ENCODE assay signal across 13 cellular contexts in the genomic region with DNA sequence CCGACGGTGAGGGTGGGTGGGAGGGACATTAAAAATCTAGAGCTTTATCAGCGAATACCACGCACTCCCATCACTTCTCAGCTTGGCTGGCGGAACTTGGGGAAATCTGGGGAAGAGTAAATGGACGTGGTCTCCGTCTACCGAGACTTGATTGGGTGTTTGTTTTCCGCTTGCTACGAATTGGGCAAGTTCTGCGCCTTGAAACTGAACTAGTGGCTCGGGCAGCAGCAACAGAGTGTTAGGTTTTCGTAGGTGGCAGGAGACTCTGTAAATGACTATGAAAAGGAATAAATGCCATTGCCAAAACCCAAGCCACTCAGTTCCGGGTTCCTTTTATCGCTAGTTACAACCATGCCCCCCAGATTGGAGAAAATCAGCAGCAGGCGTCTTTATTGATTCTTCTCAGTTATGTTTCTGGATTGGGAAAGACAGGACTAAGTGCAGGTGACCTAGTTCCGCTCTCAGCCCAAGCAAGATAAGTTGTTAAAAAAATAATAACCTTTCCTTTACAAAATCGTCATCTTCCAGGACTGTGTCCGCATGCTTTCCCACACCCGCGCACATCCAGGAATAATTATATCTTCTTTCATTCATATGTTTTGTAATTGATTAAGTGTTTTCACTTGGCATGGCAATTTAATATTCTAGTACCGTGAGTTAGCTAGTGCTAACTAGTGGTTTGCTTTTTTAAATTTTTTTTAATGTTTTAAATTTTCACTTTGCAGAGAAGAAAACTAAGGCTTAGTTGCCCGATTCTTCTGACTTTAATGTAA. TPM values are rescaled to one million over a fixed set of nuclear protein-coding genes. Genes with fewer than 3 reads are reported as not detected.
DNase-seq lines count a peak whose midpoint lies in the region; ATAC-seq and TF ChIP-seq lines count a peak whose summit lies in the region.
"Had no signal": no experiment of that assay in that cellular context is flagged by ENCODE, and none has a peak within 500 bp of the region (broad histone marks: within the 10 kb centered on the region; RNA-seq: fewer than 3 reads in every experiment).

No MANE protein-coding gene starts in this region.

- TF ChIP-seq CTCF in neural progenitor cell (IDR thresholded peaks at IDR 0.05): no peak
- no peak for TF ChIP-seq CTCF in mammary epithelial cell (conservative IDR thresholded peaks at IDR 0.05 in 1 of 2, IDR thresholded peaks at IDR 0.05 in 1 of 2; ENCODE audit: extremely low read depth in 1 of 2, insufficient read depth in 1 of 2, low read depth in 1 of 2, low read length in 2 of 2)

- H2AFZ ChIP-seq in neural progenitor cell (replicated peaks) (no peak overlapping the region), mammary epithelial cell (ENCODE audit: low read depth, low read length) (no peak overlapping the region)

- H3K27me3 Mint-ChIP-seq in activated CD4-positive, alpha-beta T cell treated with anti-CD3 and anti-CD28 coated beads for 36 hours: peaks cover 78% of the 10 kb centered on the region
- peaks cover 82 to 93% of the 10 kb centered on the region in 2 donors for H3K27me3 Mint-ChIP-seq in effector memory CD8-positive, alpha-beta T cell
- H3K27me3 Mint-ChIP-seq in neural progenitor cell (ENCODE audit: insufficient read depth, low read depth): peaks cover 74% of the 10 kb centered on the region

- no peaks in the 10 kb centered on the region for H3K36me3 Mint-ChIP-seq in activated CD4-positive, alpha-beta T cell treated with anti-CD3 and anti-CD28 coated beads for 36 hours (ENCODE audit: low read depth)
- H3K36me3 Mint-ChIP-seq in effector memory CD8-positive, alpha-beta T cell (ENCODE audit: insufficient read depth): peaks cover 27% of the 10 kb centered on the region
- no peaks in the 10 kb centered on the region for H3K36me3 Mint-ChIP-seq in neural progenitor cell

- peaks cover 55% of the 10 kb centered on the region for H3F3A ChIP-seq in neural progenitor cell (ENCODE audit: low read depth)

- POLR2A ChIA-PET in activated CD4-positive, alpha-beta T cell treated with anti-CD3 and anti-CD28 coated beads for 36 hours (lab: Charles Lee): no interaction called here

- H3K9ac ChIP-seq in HUES64 (ENCODE audit: low read depth, low read length): no peak overlapping the region
- H3K9ac ChIP-seq in neural progenitor cell: no peak overlapping the region
- no peak overlapping the region for H3K9ac ChIP-seq in mammary epithelial cell (ENCODE audit: insufficient read depth, low read length)

- whole genome bisulfite sequencing in HUES64: 4% methylated on average over 14 of the region's 23 CpGs
- WGBS in mammary epithelial cell (ENCODE audit: low coverage, missing lambda C conversion rate): 22% methylated on average over 15 of the region's 23 CpGs

- DNase-seq in activated CD4-positive, alpha-beta T cell treated with anti-CD3 and anti-CD28 coated beads for 36 hours: peak; percentile 39
- no peak for DNase-seq in activated CD4-positive, alpha-beta T cell treated with anti-CD3 and anti-CD28 coated beads for 4 hours
- DNase-seq in effector memory CD8-positive, alpha-beta T cell: no peak
- no peak for DNase-seq in neural progenitor cell (ENCODE audit: low spot score)
- DNase-seq in NCI-H446 (lab: John Stamatoyannopoulos, UW): no peak
- DNase-seq in mammary epithelial cell: no peak
- DNase-seq: NCI-H1105 treated with DMSO at 0.1 percent for 48 hours, NCI-H69, trophoblast cell had no signal

- in situ Hi-C loops in mammary epithelial cell (cut with MboI; ENCODE audit: low sequenced_read_pairs in 2 of 2): loop anchor here in 1 of 2 donors (10.0 to 25.0 kb wide), 2 partner anchors 396 to 767 kb away; no protein-coding TSS in a partner anchor

- H3K9me3 ChIP-seq in HUES64 (ENCODE audit: insufficient read depth, low read depth, low read length) (no peaks in the 10 kb centered on the region), neural progenitor cell (ENCODE audit: low read depth) (no peaks in the 10 kb centered on the region), mammary epithelial cell (replicated peaks; ENCODE audit: insufficient read depth, low read length) (no peaks in the 10 kb centered on the region)
- H3K9me3 ChIP-seq: prostate gland had no signal

- H3K27me3 ChIP-seq in HUES64 (ENCODE audit: insufficient read depth, low read length): peaks cover 94% of the 10 kb centered on the region
- peaks cover 94% of the 10 kb centered on the region for H3K27me3 ChIP-seq in neural progenitor cell
- peaks cover 52% of the 10 kb centered on the region for H3K27me3 ChIP-seq in mammary epithelial cell (ENCODE audit: insufficient read depth, low read length)

- H3K4me2 ChIP-seq in neural progenitor cell (peak overlapping the region; percentile 76), mammary epithelial cell (ENCODE audit: insufficient read depth, low read depth, low read length) (no peak overlapping the region)

- ATAC-seq in activated CD4-positive, alpha-beta T cell treated with anti-CD3 and anti-CD28 coated beads for 36 hours: peak; percentile 28
- no peak for ATAC-seq in effector memory CD8-positive, alpha-beta T cell (replicated peaks)
- no peak for ATAC-seq in HG03378 (IDR thresholded peaks at IDR 0.05; ENCODE audit: unreplicated experiment)

- peaks cover 17% of the 10 kb centered on the region for H4K20me1 ChIP-seq in neural progenitor cell (ENCODE audit: low read depth)
- H4K20me1 ChIP-seq in mammary epithelial cell (ENCODE audit: insufficient read depth, low read length): no peaks in the 10 kb centered on the region

- no TSS peak for BruUV-seq in mammary epithelial cell (replicated peaks; lab: Mats Ljungman, UMichigan)

- dilution Hi-C loops in mammary epithelial cell (cut with HindIII; ENCODE audit: low sequenced_read_pairs): no loop called here

- H3K27ac Mint-ChIP-seq in activated CD4-positive, alpha-beta T cell treated with anti-CD3 and anti-CD28 coated beads for 36 hours: no peak overlapping the region
- H3K27ac Mint-ChIP-seq in effector memory CD8-positive, alpha-beta T cell: no peak overlapping the region
- H3K27ac Mint-ChIP-seq in neural progenitor cell: no peak overlapping the region

- intact Hi-C loops in activated CD4-positive, alpha-beta T cell treated with anti-CD3 and anti-CD28 coated beads for 36 hours (cut with DNase I, micrococcal nuclease): loop anchor here (5.0 to 10.0 kb wide), 2 partner anchors 434 to 518 kb away; no protein-coding TSS in a partner anchor
- intact Hi-C loops in mammary epithelial cell (cut with micrococcal nuclease): loop anchor here (5.0 kb wide), 1 partner anchor 518 kb away; no protein-coding TSS in a partner anchor

- H3K36me3 ChIP-seq in HUES64 (ENCODE audit: insufficient read depth, low read length): no peaks in the 10 kb centered on the region
- no peaks in the 10 kb centered on the region for H3K36me3 ChIP-seq in neural progenitor cell
- H3K36me3 ChIP-seq in mammary epithelial cell (ENCODE audit: insufficient read depth, low read length): no peaks in the 10 kb centered on the region
- H3K36me3 ChIP-seq: prostate gland had no signal

- peaks cover 53% of the 10 kb centered on the region for H3K4me1 Mint-ChIP-seq in activated CD4-positive, alpha-beta T cell treated with anti-CD3 and anti-CD28 coated beads for 36 hours
- H3K4me1 Mint-ChIP-seq in effector memory CD8-positive, alpha-beta T cell (ENCODE audit: low read depth in 2 of 2): peaks cover 38 to 44% of the 10 kb centered on the region in 2 donors
- H3K4me1 Mint-ChIP-seq in neural progenitor cell: peaks cover 46% of the 10 kb centered on the region

- H3K9me3 Mint-ChIP-seq in activated CD4-positive, alpha-beta T cell treated with anti-CD3 and anti-CD28 coated beads for 36 hours (ENCODE audit: low read depth): no peaks in the 10 kb centered on the region
- H3K9me3 Mint-ChIP-seq in effector memory CD8-positive, alpha-beta T cell: no peaks in the 10 kb centered on the region
- peaks cover 2% of the 10 kb centered on the region for H3K9me3 Mint-ChIP-seq in neural progenitor cell

- H3K27ac ChIP-seq in HUES64 (ENCODE audit: low read depth, low read length) (no peak overlapping the region), neural progenitor cell (no peak overlapping the region), mammary epithelial cell (ENCODE audit: insufficient read depth, low read depth, low read length) (no peak overlapping the region)
- H3K27ac ChIP-seq: prostate gland had no signal

- peak overlapping the region; percentile 51; the same call in 1 of the 2 replicates for H3K4me3 ChIP-seq in HUES64 (ENCODE audit: low read length)
- peak overlapping the region; percentile 41 for H3K4me3 ChIP-seq in neural progenitor cell
- H3K4me3 ChIP-seq in mammary epithelial cell (replicated peaks in 1 of 3; ENCODE audit: insufficient read depth in 1 of 3, low read depth in 2 of 3, low read length in 3 of 3): no peak overlapping the region
- H3K4me3 ChIP-seq: prostate gland had no signal

- H3K79me2 ChIP-seq in neural progenitor cell (ENCODE audit: low read depth) (no peaks in the 10 kb centered on the region), mammary epithelial cell (ENCODE audit: insufficient read depth, low read length) (no peaks in the 10 kb centered on the region)

- H3K4me1 ChIP-seq in HUES64 (ENCODE audit: insufficient read depth, low read length) (peaks cover 30% of the 10 kb centered on the region), neural progenitor cell (peaks cover 72% of the 10 kb centered on the region), mammary epithelial cell (ENCODE audit: insufficient read depth, low read length) (peaks cover 18% of the 10 kb centered on the region)
- H3K4me1 ChIP-seq: prostate gland had no signal

- H3K4me3 Mint-ChIP-seq in activated CD4-positive, alpha-beta T cell treated with anti-CD3 and anti-CD28 coated beads for 36 hours: peak overlapping the region; percentile 67
- peak overlapping the region; percentile 64 to 72 for H3K4me3 Mint-ChIP-seq in effector memory CD8-positive, alpha-beta T cell
- H3K4me3 Mint-ChIP-seq in neural progenitor cell: peak overlapping the region; percentile 67

- CTCF ChIA-PET in activated CD4-positive, alpha-beta T cell treated with anti-CD3 and anti-CD28 coated beads for 36 hours (lab: Charles Lee): interaction anchor here (1.4 to 1.8 kb wide), 3 partner anchors 10 to 18 kb away, joined by 3 to 5 read pairs (median 4); partner anchors contain the start of gene C1orf53
- CTCF ChIA-PET in mammary epithelial cell (lab: Charles Lee; ENCODE audit: low non-redundant PET): no interaction called here

RNA-seq across cellular contexts. Expression of gene LHX9, which starts 3.4 kb away (rescaled TPM):
- not detected for total RNA-seq in activated CD4-positive, alpha-beta T cell treated with anti-CD3 and anti-CD28 coated beads for 36 hours
- 0.10 TPM for polyA plus RNA-seq in HUES64 (2013, experiment 1 of 2)
- polyA plus RNA-seq in HUES64 (2013, experiment 2 of 2): 0.19 TPM
- total RNA-seq in neural progenitor cell (ENCODE audit: low replicate concordance): 0.19 and 0.22 TPM in 2 replicates
- not detected for total RNA-seq in mammary epithelial cell
- not detected for polyA plus RNA-seq in mammary epithelial cell
- polyA minus RNA-seq in mammary epithelial cell: not detected
- total RNA-seq: fibroblast of villous mesenchyme had no signal

RNA-seq across cellular contexts. Expression of gene C1orf53, which starts 18.1 kb away (rescaled TPM):
- total RNA-seq in activated CD4-positive, alpha-beta T cell treated with anti-CD3 and anti-CD28 coated beads for 36 hours: under 1 TPM in 1 of 2 experiments, not detected in 1; 0.66 TPM
- 2.8 TPM for polyA plus RNA-seq in HUES64 (2013, experiment 1 of 2)
- 3.8 TPM for polyA plus RNA-seq in HUES64 (2013, experiment 2 of 2)
- 1.4 and 5.4 TPM in 2 replicates for total RNA-seq in neural progenitor cell (ENCODE audit: low replicate concordance)
- 1 to 10 TPM; 3.2 to 4.2 TPM for total RNA-seq in mammary epithelial cell
- 3.6 TPM for polyA plus RNA-seq in mammary epithelial cell
- polyA minus RNA-seq in mammary epithelial cell: not detected

Comparison
In these comparisons a context has a peak if more than half of its experiments do, and no peak if none do; other contexts are left out.
1. H3K4me3 ChIP-seq: peak in HUES64 (single experiment) and neural progenitor cell (single experiment); none in mammary epithelial cell (0 of 3).
2. Peak in every context shown above with its lines, with median percentiles within 50 percentile points of each other: H3K4me3 Mint-ChIP-seq.